Comparison of ENCODE assay signal across 9 cellular contexts in the genomic region with DNA sequence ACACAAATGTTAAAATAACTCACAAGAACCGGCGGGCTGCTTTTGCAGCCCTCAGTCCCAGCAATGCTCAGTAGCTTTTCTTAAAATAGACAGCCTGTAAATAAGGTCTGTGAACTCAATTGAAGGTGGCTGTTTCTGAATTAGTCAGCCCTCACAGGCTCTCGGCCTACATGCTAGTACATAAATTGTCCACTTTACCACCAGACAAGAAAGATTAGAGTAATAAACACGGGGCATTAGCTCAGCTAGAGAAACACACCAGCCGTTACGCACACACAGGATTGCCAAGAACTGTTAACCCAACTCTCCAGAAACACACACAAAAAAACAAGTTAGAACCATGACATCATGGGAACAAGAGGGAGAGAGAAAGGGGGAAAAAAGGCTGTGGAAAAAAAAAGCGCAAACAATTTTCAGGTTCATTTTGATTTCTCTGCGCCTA.
A peak's percentile ranks its signal among the peaks of the same experiment; 100 is the strongest.
DNase-seq lines count a peak whose midpoint lies in the region; ATAC-seq, FAIRE-seq and TF ChIP-seq lines count a peak whose summit lies in the region.
"Had no signal": no experiment of that assay in that cellular context is flagged by ENCODE, and none has a peak within 500 bp of the region (broad histone marks: within the 10 kb centered on the region; RNA-seq: fewer than 3 reads in every experiment).

No MANE protein-coding gene starts in this region.

- no peaks in the 10 kb centered on the region for H3K4me1 ChIP-seq in stomach smooth muscle (ENCODE audit: control insufficient read depth, insufficient read depth, low read length)
- H3K4me1 ChIP-seq in kidney (ENCODE audit: control insufficient read depth in 1 of 2, insufficient read depth in 1 of 2, low read depth in 1 of 2, low read length in 2 of 2): peaks cover 0 to 12% of the 10 kb centered on the region in 2 donors

- no peak overlapping the region for H3K9ac ChIP-seq in stomach smooth muscle (ENCODE audit: low read length in 2 of 2)
- no peak overlapping the region for H3K9ac ChIP-seq in kidney (ENCODE audit: low read length in 2 of 2)

- H3K36me3 ChIP-seq in stomach smooth muscle (ENCODE audit: control insufficient read depth in 2 of 2, insufficient read depth in 2 of 2, low read length in 2 of 2): no peaks in the 10 kb centered on the region
- H3K36me3 ChIP-seq in kidney (ENCODE audit: control insufficient read depth in 1 of 2, insufficient read depth in 2 of 2, low read length in 2 of 2): no peaks in the 10 kb centered on the region

- H3K27me3 ChIP-seq in stomach smooth muscle (ENCODE audit: control insufficient read depth in 1 of 2, insufficient read depth in 2 of 2, low read length in 2 of 2): no peaks in the 10 kb centered on the region

- ATAC-seq in GM21723 (IDR thresholded peaks at IDR 0.05; ENCODE audit: unreplicated experiment): peak; percentile 97
- ATAC-seq in Right ventricle myocardium superior (ENCODE audit: poor library complexity): peak; percentile 76
- ATAC-seq in T-helper 17 cell: no peak
- ATAC-seq: HCT116 had no signal

- H3K36me3 Mint-ChIP-seq in T-helper 17 cell (ENCODE audit: low read depth): no peaks in the 10 kb centered on the region

- no peak for TF ChIP-seq CTCF in GM13976 (IDR thresholded peaks at IDR 0.05; ENCODE audit: borderline replicate concordance, control extremely low read depth, extremely low read depth, insufficient read depth, missing control alignments)
- no peak for TF ChIP-seq CTCF in kidney (IDR thresholded peaks at IDR 0.05; ENCODE audit: borderline replicate concordance, extremely low read depth, insufficient read depth)

- no peak for FAIRE-seq in kidney (lab: Jason Lieb, UNC)

- H3K9me3 ChIP-seq in stomach smooth muscle (ENCODE audit: control insufficient read depth in 2 of 2, low read length in 2 of 2) (no peaks in the 10 kb centered on the region), T-helper 17 cell (ENCODE audit: control insufficient read depth, low read length, poor library complexity, severe bottlenecking) (no peaks in the 10 kb centered on the region), kidney (ENCODE audit: control insufficient read depth in 1 of 2, low read length in 2 of 2) (no peaks in the 10 kb centered on the region)

- H3K27ac ChIP-seq in stomach smooth muscle (ENCODE audit: low read length): peak overlapping the region; percentile 2
- peak overlapping the region in 1 of 2 donors; percentile 5 for H3K27ac ChIP-seq in kidney (ENCODE audit: low read depth in 2 of 2, low read length in 2 of 2)

- intact Hi-C loops in Right ventricle myocardium superior (cut with DNase I) (loop anchor here (2.0 kb wide), 1 partner anchor 78 kb away; no protein-coding TSS in a partner anchor), kidney (cut with DNase I) (no loop called here)

- DNase-seq in GM13976 (ENCODE audit: low spot score) (peak; percentile 32), NCI-H1105 (lab: John Stamatoyannopoulos, UW) (peak; percentile 30), Right ventricle myocardium superior (no peak), HuH-7.5 (ENCODE audit: low spot score) (no peak), T-helper 17 cell (no peak), kidney (no peak)

- H3K4me3 ChIP-seq in stomach smooth muscle (ENCODE audit: low read length in 2 of 2) (no peak overlapping the region), kidney (ENCODE audit: low read length in 2 of 2) (peak overlapping the region in 1 of 2 donors; percentile 24)

- H3K27ac Mint-ChIP-seq in T-helper 17 cell: no peak overlapping the region

- no peak overlapping the region for H3K4me3 Mint-ChIP-seq in T-helper 17 cell

- in situ Hi-C loops in GM13976 (cut with MboI; ENCODE audit: low sequenced_read_pairs, unreplicated experiment): no loop called here

- H3K4me1 Mint-ChIP-seq in T-helper 17 cell: no peaks in the 10 kb centered on the region

- peaks cover 11% of the 10 kb centered on the region for H3K27me3 Mint-ChIP-seq in T-helper 17 cell

Comparison
In these comparisons a context has a peak if more than half of its experiments do, and no peak if none do; other contexts are left out.
1. DNase-seq: peak in GM13976 (single experiment) and NCI-H1105 (single experiment); none in Right ventricle myocardium superior (single experiment), HuH-7.5 (single experiment), T-helper 17 cell (0 of 3) and kidney (single experiment).